ENCODE assay signal across 9 cellular contexts in genomic region chr12:26473291-26473690, GRCh38.
DNase-seq lines count a peak whose midpoint lies in the region; ATAC-seq lines count a peak whose summit lies in the region.
"Had no signal": no experiment of that assay in that cellular context is flagged by ENCODE, and none has a peak within 500 bp of the region (broad histone marks: within the 10 kb centered on the region; RNA-seq: fewer than 3 reads in every experiment).

No MANE protein-coding gene starts in this region.

- intact Hi-C loops in dendritic cell treated with granulocyte-macrophage colony-stimulating factor and Interleukin-4, amounts not matched to agents 40 ng/mL and 50 ng/mL, for 4 days (cut with micrococcal nuclease): loop anchor here (5.0 kb wide), 3 partner anchors 131 to 1221 kb away; partner anchors contain the start of gene KRAS

- H3K27ac Mint-ChIP-seq in dendritic cell treated with granulocyte-macrophage colony-stimulating factor and Interleukin-4, amounts not matched to agents 40 ng/mL and 50 ng/mL, for 4 days: peak overlapping the region; percentile 51
- H3K27ac Mint-ChIP-seq: activated CD8-positive, alpha-beta memory T cell treated with anti-CD3 and anti-CD28 coated beads, Interleukin-2, amount 10 ng/mL, durations not matched to agents 7 days and 5 days had no signal

- H3K27me3 Mint-ChIP-seq in dendritic cell treated with granulocyte-macrophage colony-stimulating factor and Interleukin-4, amounts not matched to agents 40 ng/mL and 50 ng/mL, for 4 days: no peaks in the 10 kb centered on the region
- H3K27me3 Mint-ChIP-seq: activated CD8-positive, alpha-beta memory T cell treated with anti-CD3 and anti-CD28 coated beads, Interleukin-2, amount 10 ng/mL, durations not matched to agents 7 days and 5 days had no signal

- peak; percentile 58 for DNase-seq in GDM1 (lab: John Stamatoyannopoulos, UW)
- DNase-seq in H4 (ENCODE audit: low spot score): no peak
- no peak for DNase-seq in SHP77 treated with DMSO at 0.1 percent for 48 hours (lab: John Stamatoyannopoulos, UW)
- DNase-seq in activated CD4-positive, alpha-beta T cell treated with anti-CD3 and anti-CD28 coated beads, Interleukin-2, amount 50 U/mL, for 4 hours: no peak
- no peak for DNase-seq in midbrain (lab: John Stamatoyannopoulos, UW)
- DNase-seq: activated CD8-positive, alpha-beta memory T cell treated with anti-CD3 and anti-CD28 coated beads, Interleukin-2, amount 10 ng/mL, durations not matched to agents 7 days and 5 days had no signal

- H3K4me1 Mint-ChIP-seq in dendritic cell treated with granulocyte-macrophage colony-stimulating factor and Interleukin-4, amounts not matched to agents 40 ng/mL and 50 ng/mL, for 4 days (ENCODE audit: low read depth): peaks cover 55% of the 10 kb centered on the region

- no peaks in the 10 kb centered on the region for H3K9me3 Mint-ChIP-seq in dendritic cell treated with granulocyte-macrophage colony-stimulating factor and Interleukin-4, amounts not matched to agents 40 ng/mL and 50 ng/mL, for 4 days

- no peak overlapping the region for H3K4me3 Mint-ChIP-seq in dendritic cell treated with granulocyte-macrophage colony-stimulating factor and Interleukin-4, amounts not matched to agents 40 ng/mL and 50 ng/mL, for 4 days
- H3K4me3 Mint-ChIP-seq: activated CD8-positive, alpha-beta memory T cell treated with anti-CD3 and anti-CD28 coated beads, Interleukin-2, amount 10 ng/mL, durations not matched to agents 7 days and 5 days had no signal

- ATAC-seq in GM21423 (IDR thresholded peaks at IDR 0.05; ENCODE audit: unreplicated experiment): peak; percentile 85
- ATAC-seq in HG03565 (IDR thresholded peaks at IDR 0.05; ENCODE audit: unreplicated experiment): peak; percentile 81
- ATAC-seq: activated CD8-positive, alpha-beta memory T cell treated with anti-CD3 and anti-CD28 coated beads, Interleukin-2, amount 10 ng/mL, durations not matched to agents 7 days and 5 days had no signal

- peaks cover 59% of the 10 kb centered on the region for H3K36me3 Mint-ChIP-seq in dendritic cell treated with granulocyte-macrophage colony-stimulating factor and Interleukin-4, amounts not matched to agents 40 ng/mL and 50 ng/mL, for 4 days (ENCODE audit: low read depth)
